In genomic region chr17:47305302-47305923, GRCh38 we compare ENCODE assay signal across 11 cellular contexts. TPM values are rescaled to one million over a fixed set of nuclear protein-coding genes. Genes with fewer than 3 reads are reported as not detected.
A peak's percentile ranks its signal among the peaks of the same experiment; 100 is the strongest.
DNase-seq lines count a peak whose midpoint lies in the region; ATAC-seq and TF ChIP-seq lines count a peak whose summit lies in the region.
"Had no signal": no experiment of that assay in that cellular context is flagged by ENCODE, and none has a peak within 500 bp of the region (broad histone marks: within the 10 kb centered on the region; RNA-seq: fewer than 3 reads in every experiment).

No MANE protein-coding gene starts in this region.

- H3K27ac Mint-ChIP-seq in activated naive CD8-positive, alpha-beta T cell treated with anti-CD3 and anti-CD28 coated beads, Interleukin-2, amount 10 ng/mL, durations not matched to agents 7 days and 5 days, result peak overlapping the region; percentile 9
- H3K27ac Mint-ChIP-seq in activated naive CD8-positive, alpha-beta T cell treated with anti-CD3 and anti-CD28 coated beads for 36 hours, result no peak overlapping the region
- H3K27ac Mint-ChIP-seq in MCF 10A (ENCODE audit: low read depth, unreplicated experiment), result peak overlapping the region; percentile 29

- H3K27me3 ChIP-seq in left lung (no peaks in the 10 kb centered on the region), uterus (no peaks in the 10 kb centered on the region)

- H3K36me3 ChIP-seq in left lung, result peaks cover 0 to 9% of the 10 kb centered on the region in 2 donors
- H3K36me3 ChIP-seq in uterus, result no peaks in the 10 kb centered on the region
- H3K36me3 ChIP-seq: WERI-Rb-1 had no signal

- H3K27ac ChIP-seq in left lung (peak overlapping the region in 1 of 2 donors; percentile 48), uterus (peak overlapping the region; percentile 29 to 68)
- H3K27ac ChIP-seq: WERI-Rb-1 had no signal

- DNase-seq in activated naive CD8-positive, alpha-beta T cell treated with anti-CD3 and anti-CD28 coated beads, Interleukin-2, amount 10 ng/mL, durations not matched to agents 7 days and 5 days, result no peak
- DNase-seq in activated naive CD8-positive, alpha-beta T cell treated with anti-CD3 and anti-CD28 coated beads for 36 hours, result no peak
- peak; percentile 89 for DNase-seq in MCF 10A (ENCODE audit: unreplicated experiment)
- DNase-seq in left lung, result no peak
- no peak for DNase-seq in uterus
- DNase-seq in SIG-M5 (lab: John Stamatoyannopoulos, UW), result no peak
- DNase-seq: NCI-H1092 treated with DMSO at 0.1 percent for 48 hours, WERI-Rb-1 had no signal

- ATAC-seq in activated naive CD8-positive, alpha-beta T cell treated with anti-CD3 and anti-CD28 coated beads, Interleukin-2, amount 10 ng/mL, durations not matched to agents 7 days and 5 days (ENCODE audit: low read depth), result no peak
- ATAC-seq in left lung (peak; percentile 83), HG03097 (IDR thresholded peaks at IDR 0.05; ENCODE audit: low FRiP score, unreplicated experiment) (no peak), GM19328 (IDR thresholded peaks at IDR 0.05; ENCODE audit: unreplicated experiment) (no peak)

- H3K9me3 ChIP-seq in left lung (peaks cover 0 to 3% of the 10 kb centered on the region in 2 donors), uterus (no peaks in the 10 kb centered on the region)

- H3K4me3 Mint-ChIP-seq in activated naive CD8-positive, alpha-beta T cell treated with anti-CD3 and anti-CD28 coated beads, Interleukin-2, amount 10 ng/mL, durations not matched to agents 7 days and 5 days, result no peak overlapping the region
- no peak overlapping the region for H3K4me3 Mint-ChIP-seq in activated naive CD8-positive, alpha-beta T cell treated with anti-CD3 and anti-CD28 coated beads for 36 hours
- no peak overlapping the region for H3K4me3 Mint-ChIP-seq in MCF 10A (ENCODE audit: unreplicated experiment)
- H3K4me3 Mint-ChIP-seq: CD4-positive, CD25-positive, alpha-beta regulatory T cell had no signal

- CTCF ChIA-PET in MCF 10A (lab: Yijun Ruan, JAX), result interaction anchor here (0.7 to 2.0 kb wide), 3 partner anchors 11 to 76 kb away, joined by 3 to 12 read pairs (median 3); no protein-coding TSS in a partner anchor

- H3K4me3 ChIP-seq in left lung, result no peak overlapping the region
- H3K4me3 ChIP-seq in uterus, result no peak overlapping the region

- TF ChIP-seq CTCF in MCF 10A (IDR thresholded peaks at IDR 0.05; ENCODE audit: unreplicated experiment) (no peak), left lung (IDR thresholded peaks at IDR 0.05) (no peak), uterus (IDR thresholded peaks at IDR 0.05) (no peak)

- intact Hi-C loops in MCF 10A (cut with micrococcal nuclease) (loop anchor here (1.0 kb wide), 1 partner anchor 26 kb away; no protein-coding TSS in a partner anchor), left lung (cut with DNase I) (no loop called here), uterus (cut with DNase I; ENCODE audit: low total_unique reads) (no loop called here)

- H3K9me3 Mint-ChIP-seq in activated naive CD8-positive, alpha-beta T cell treated with anti-CD3 and anti-CD28 coated beads, Interleukin-2, amount 10 ng/mL, durations not matched to agents 7 days and 5 days, result peaks cover 8% of the 10 kb centered on the region
- peaks cover 10% of the 10 kb centered on the region for H3K9me3 Mint-ChIP-seq in activated naive CD8-positive, alpha-beta T cell treated with anti-CD3 and anti-CD28 coated beads for 36 hours
- no peaks in the 10 kb centered on the region for H3K9me3 Mint-ChIP-seq in MCF 10A (ENCODE audit: unreplicated experiment)

- no peak for TF ChIP-seq POLR2A in uterus (IDR thresholded peaks at IDR 0.05)

- H3K4me1 Mint-ChIP-seq in activated naive CD8-positive, alpha-beta T cell treated with anti-CD3 and anti-CD28 coated beads, Interleukin-2, amount 10 ng/mL, durations not matched to agents 7 days and 5 days, result peaks cover 8% of the 10 kb centered on the region
- peaks cover 11% of the 10 kb centered on the region for H3K4me1 Mint-ChIP-seq in activated naive CD8-positive, alpha-beta T cell treated with anti-CD3 and anti-CD28 coated beads for 36 hours
- peaks cover 21% of the 10 kb centered on the region for H3K4me1 Mint-ChIP-seq in MCF 10A (ENCODE audit: insufficient read depth, unreplicated experiment)

- peaks cover 8 to 9% of the 10 kb centered on the region in 2 donors for H3K4me1 ChIP-seq in left lung
- no peaks in the 10 kb centered on the region for H3K4me1 ChIP-seq in uterus

- H3K36me3 Mint-ChIP-seq in activated naive CD8-positive, alpha-beta T cell treated with anti-CD3 and anti-CD28 coated beads, Interleukin-2, amount 10 ng/mL, durations not matched to agents 7 days and 5 days, result no peaks in the 10 kb centered on the region
- peaks cover 3% of the 10 kb centered on the region for H3K36me3 Mint-ChIP-seq in activated naive CD8-positive, alpha-beta T cell treated with anti-CD3 and anti-CD28 coated beads for 36 hours
- H3K36me3 Mint-ChIP-seq in MCF 10A (ENCODE audit: insufficient read depth, unreplicated experiment), result no peaks in the 10 kb centered on the region
- H3K36me3 Mint-ChIP-seq: CD4-positive, CD25-positive, alpha-beta regulatory T cell had no signal

- POLR2A ChIA-PET in activated naive CD8-positive, alpha-beta T cell treated with anti-CD3 and anti-CD28 coated beads, Interleukin-2, amount 10 ng/mL, durations not matched to agents 7 days and 5 days (lab: Charles Lee), result no interaction called here
- POLR2A ChIA-PET in MCF 10A (lab: Yijun Ruan, JAX), result interaction anchor here (0.6 to 1.6 kb wide), 9 partner anchors 9 to 235 kb away, joined by 3 to 7 read pairs (median 3); partner anchors contain the start of gene CDC27

- BruUV-seq in MCF 10A (replicated peaks; lab: Mats Ljungman, UMichigan), result no TSS peak

- H3K27me3 Mint-ChIP-seq in activated naive CD8-positive, alpha-beta T cell treated with anti-CD3 and anti-CD28 coated beads, Interleukin-2, amount 10 ng/mL, durations not matched to agents 7 days and 5 days, result peaks cover 2% of the 10 kb centered on the region
- H3K27me3 Mint-ChIP-seq in activated naive CD8-positive, alpha-beta T cell treated with anti-CD3 and anti-CD28 coated beads for 36 hours, result no peaks in the 10 kb centered on the region
- no peaks in the 10 kb centered on the region for H3K27me3 Mint-ChIP-seq in MCF 10A (ENCODE audit: insufficient read depth, unreplicated experiment)
- H3K27me3 Mint-ChIP-seq: CD4-positive, CD25-positive, alpha-beta regulatory T cell had no signal

RNA-seq across cellular contexts. Expression of gene EFCAB13, which starts 18.3 kb away (rescaled TPM):
- total RNA-seq in activated naive CD8-positive, alpha-beta T cell treated with anti-CD3 and anti-CD28 coated beads, Interleukin-2, amount 10 ng/mL, durations not matched to agents 7 days and 5 days, result 10 to 100 TPM; 12.2 to 13.2 TPM
- total RNA-seq in activated naive CD8-positive, alpha-beta T cell treated with anti-CD3 and anti-CD28 coated beads for 36 hours, result 1 to 10 TPM; 2.9 to 5.0 TPM
- total RNA-seq in MCF 10A (2022) (1.1 and 1.4 TPM in 2 replicates), left lung (10 to 100 TPM in 1 of 2 donors, 1 to 10 TPM in 1; 7.4 to 10.3 TPM), uterus (10 to 100 TPM in 3 of 4 donors, 1 to 10 TPM in 1; 9.2 to 22.8 (median 14.5) TPM)

RNA-seq across cellular contexts. Expression of gene ITGB3, which starts 51.8 kb away (rescaled TPM):
- total RNA-seq in activated naive CD8-positive, alpha-beta T cell treated with anti-CD3 and anti-CD28 coated beads, Interleukin-2, amount 10 ng/mL, durations not matched to agents 7 days and 5 days, result under 1 TPM in 1 of 2 experiments, not detected in 1; 0.17 TPM
- under 1 TPM in 1 of 2 experiments, not detected in 1; 0.06 TPM for total RNA-seq in activated naive CD8-positive, alpha-beta T cell treated with anti-CD3 and anti-CD28 coated beads for 36 hours
- total RNA-seq in MCF 10A (2022) (0.98 and 1.1 TPM in 2 replicates), left lung (10 to 100 TPM in 1 of 2 donors, 1 to 10 TPM in 1; 9.4 to 10.9 TPM), uterus (10 to 100 TPM in 3 of 4 donors, 1 to 10 TPM in 1; 7.4 to 28.7 (median 23.5) TPM)
